ENCODE assay signal across 1 cellular context in genomic region chr3:64023187-64023860, GRCh38.
A peak's percentile ranks its signal among the peaks of the same experiment; 100 is the strongest.
TF ChIP-seq lines count a peak whose summit lies in the region.

Gene PSMD6 (minus strand): TSS chr3:64023494. CDS start chr3:64023419, 75 bp downstream.

TF ChIP-seq in H1, 55 proteins besides CTCF, POLR2A, EP300 and RAD21:
- peak; percentile 89 for TF ChIP-seq BACH1 (IDR thresholded peaks at IDR 0.05; ENCODE audit: low read length)
- TF ChIP-seq TBP (IDR thresholded peaks at IDR 0.05; ENCODE audit: low read depth, low read length) = peak; percentile 78
- TF ChIP-seq KDM5A (IDR thresholded peaks at IDR 0.05; ENCODE audit: low read length) = peak; percentile 60; the same call in 1 of the 2 replicates
- TF ChIP-seq CBX8 (IDR thresholded peaks at IDR 0.05; ENCODE audit: borderline replicate concordance, low read depth, low read length) = no peak
- no peak for TF ChIP-seq CHD7 (IDR thresholded peaks at IDR 0.05; ENCODE audit: insufficient replicate concordance, low read length)
- TF ChIP-seq EZH2 (IDR thresholded peaks at IDR 0.05; ENCODE audit: low read depth, low read length, severe bottlenecking) = no peak
- no peak for TF ChIP-seq SAP30 (IDR thresholded peaks at IDR 0.05; ENCODE audit: insufficient read depth, insufficient replicate concordance, low read length)
- TF ChIP-seq CREB1 (IDR thresholded peaks at IDR 0.05) = peak; percentile 59; the same call in 1 of the 2 replicates
- no peak for TF ChIP-seq EGR1 (IDR thresholded peaks at IDR 0.05; ENCODE audit: borderline replicate concordance, low read depth, low read length)
- TF ChIP-seq SP2 (IDR thresholded peaks at IDR 0.05; ENCODE audit: low read length) = peak; percentile 65; the same call in 1 of the 2 replicates
- TF ChIP-seq PHF8 (conservative IDR thresholded peaks at IDR 0.05; ENCODE audit: low read depth, low read length) = peak; percentile 86
- no peak for TF ChIP-seq SP4 (IDR thresholded peaks at IDR 0.05; ENCODE audit: low read length)
- no peak for TF ChIP-seq MAFK (IDR thresholded peaks at IDR 0.05; ENCODE audit: low read depth, low read length)
- TF ChIP-seq SIN3A (conservative IDR thresholded peaks at IDR 0.05 in 1 of 2, IDR thresholded peaks at IDR 0.05 in 1 of 2; ENCODE audit: low read depth in 1 of 2, low read length in 2 of 2) = peak in 1 of 2 experiments; percentile 91; a peak in 2 of 4 replicates
- TF ChIP-seq TCF12 (IDR thresholded peaks at IDR 0.05; ENCODE audit: low read depth, low read length) = 0 out of 2 replicates have a peak, but pooled peaks have one; percentile 58
- no peak for TF ChIP-seq NANOG (IDR thresholded peaks at IDR 0.05; ENCODE audit: insufficient read depth, low read depth, low read length, poor library complexity, severe bottlenecking)
- peak; percentile 50; the same call in 1 of the 2 replicates for TF ChIP-seq USF2 (IDR thresholded peaks at IDR 0.05; ENCODE audit: low read length)
- peak; percentile 27; the same call in 1 of the 2 replicates for TF ChIP-seq JUND (IDR thresholded peaks at IDR 0.05; ENCODE audit: low read length)
- TF ChIP-seq CBX5 (IDR thresholded peaks at IDR 0.05; ENCODE audit: low read depth, low read length) = no peak
- no peak for TF ChIP-seq ZNF274 (IDR thresholded peaks at IDR 0.05; ENCODE audit: borderline replicate concordance, extremely low read depth, low read length)
- no peak for TF ChIP-seq SIX5 (IDR thresholded peaks at IDR 0.05; ENCODE audit: low read depth, low read length)
- no peak for TF ChIP-seq BCL11A (IDR thresholded peaks at IDR 0.05; ENCODE audit: low read depth in 2 of 2, low read length in 2 of 2)
- TF ChIP-seq CHD1 (IDR thresholded peaks at IDR 0.05; ENCODE audit: low read depth, low read length) = no peak
- TF ChIP-seq BRCA1 (IDR thresholded peaks at IDR 0.05; ENCODE audit: low read depth, low read length) = no peak
- peak; percentile 55; the same call in 1 of the 2 replicates for TF ChIP-seq ATF2 (IDR thresholded peaks at IDR 0.05; ENCODE audit: low read length)
- TF ChIP-seq POLR2AphosphoS5 (IDR thresholded peaks at IDR 0.05; ENCODE audit: low read depth, low read length) = peak; percentile 77
- no peak for TF ChIP-seq CTBP2 (IDR thresholded peaks at IDR 0.05; ENCODE audit: borderline replicate concordance, insufficient read depth, insufficient read length, low read length)
- TF ChIP-seq RBBP5 (IDR thresholded peaks at IDR 0.05; ENCODE audit: borderline replicate concordance, low read depth, low read length) = peak; percentile 98
- TF ChIP-seq KDM1A (IDR thresholded peaks at IDR 0.05; ENCODE audit: borderline replicate concordance, low read length) = peak; percentile 21; the same call in 1 of the 2 replicates
- TF ChIP-seq TEAD4 (IDR thresholded peaks at IDR 0.05; ENCODE audit: low read depth, low read length) = no peak; the same call in 1 of the 2 replicates
- TF ChIP-seq SUZ12 (IDR thresholded peaks at IDR 0.05; ENCODE audit: low read length) = no peak
- no peak for TF ChIP-seq RNF2 (IDR thresholded peaks at IDR 0.05; ENCODE audit: borderline replicate concordance, low read depth, low read length, missing control alignments, poor library complexity, severe bottlenecking)
- peak; percentile 86 for TF ChIP-seq KDM4A (IDR thresholded peaks at IDR 0.05; ENCODE audit: low read depth, low read length, severe bottlenecking)
- peak; percentile 94 for TF ChIP-seq GABPA (IDR thresholded peaks at IDR 0.05; ENCODE audit: borderline replicate concordance, insufficient read depth, low read length)
- no peak; the same call in 1 of the 2 replicates for TF ChIP-seq YY1 (IDR thresholded peaks at IDR 0.05; ENCODE audit: low read depth, low read length)
- TF ChIP-seq TAF1 (IDR thresholded peaks at IDR 0.05; ENCODE audit: low read depth, low read length) = peak; percentile 71; the same call in 1 of the 2 replicates
- TF ChIP-seq POU5F1 (IDR thresholded peaks at IDR 0.05; ENCODE audit: low read depth, low read length) = no peak
- peak; percentile 41 for TF ChIP-seq TAF7 (optimal IDR thresholded peaks at IDR 0.05; ENCODE audit: borderline replicate concordance, low read depth, low read length)
- TF ChIP-seq CHD2 (IDR thresholded peaks at IDR 0.05; ENCODE audit: low read length) = no peak
- no peak for TF ChIP-seq SIRT6 (IDR thresholded peaks at IDR 0.05; ENCODE audit: low read length)
- TF ChIP-seq SRF (IDR thresholded peaks at IDR 0.05; ENCODE audit: low read depth, low read length) = no peak
- peak; percentile 66 for TF ChIP-seq ATF3 (IDR thresholded peaks at IDR 0.05; ENCODE audit: insufficient read depth, low read depth, low read length)
- no peak for TF ChIP-seq NRF1 (IDR thresholded peaks at IDR 0.05; ENCODE audit: low read depth, low read length)
- TF ChIP-seq HDAC6 (IDR thresholded peaks at IDR 0.05; ENCODE audit: low read depth, low read length) = no peak
- no peak for TF ChIP-seq RFX5 (IDR thresholded peaks at IDR 0.05; ENCODE audit: borderline replicate concordance, low read depth, low read length)
- TF ChIP-seq SP1 (IDR thresholded peaks at IDR 0.05; ENCODE audit: low read depth, low read length) = peak; percentile 41; the same call in 1 of the 2 replicates
- no peak for TF ChIP-seq FOSL1 (IDR thresholded peaks at IDR 0.05; ENCODE audit: insufficient read depth, low read depth, low read length)
- 0 out of 2 replicates have a peak, but pooled peaks have one; percentile 18 for TF ChIP-seq CEBPB (IDR thresholded peaks at IDR 0.05; ENCODE audit: low read depth, low read length)
- TF ChIP-seq MAX (IDR thresholded peaks at IDR 0.05) = peak; percentile 48; the same call in 1 of the 2 replicates
- TF ChIP-seq RXRA (IDR thresholded peaks at IDR 0.05; ENCODE audit: insufficient read depth, low read depth, low read length) = 0 out of 2 replicates have a peak, but pooled peaks have one; percentile 19
- TF ChIP-seq E2F6 (IDR thresholded peaks at IDR 0.05) = no peak
- peak; percentile 99 for TF ChIP-seq ASH2L (IDR thresholded peaks at IDR 0.05; ENCODE audit: low read length)
- peak; percentile 64; the same call in 1 of the 2 replicates for TF ChIP-seq GTF2F1 (IDR thresholded peaks at IDR 0.05; ENCODE audit: borderline replicate concordance, low read depth, low read length)
- no peak for TF ChIP-seq JUN (IDR thresholded peaks at IDR 0.05; ENCODE audit: low read depth, low read length)
- peak; percentile 60 to 96; a peak in 3 of 4 replicates for TF ChIP-seq HDAC2 (IDR thresholded peaks at IDR 0.05; ENCODE audit: borderline replicate concordance in 1 of 2, low read depth in 2 of 2, low read length in 2 of 2)
TF ChIP-seq in H1: peak in this region for 26.
